Comparison of ENCODE assay signal across 12 cellular contexts in the genomic region with DNA sequence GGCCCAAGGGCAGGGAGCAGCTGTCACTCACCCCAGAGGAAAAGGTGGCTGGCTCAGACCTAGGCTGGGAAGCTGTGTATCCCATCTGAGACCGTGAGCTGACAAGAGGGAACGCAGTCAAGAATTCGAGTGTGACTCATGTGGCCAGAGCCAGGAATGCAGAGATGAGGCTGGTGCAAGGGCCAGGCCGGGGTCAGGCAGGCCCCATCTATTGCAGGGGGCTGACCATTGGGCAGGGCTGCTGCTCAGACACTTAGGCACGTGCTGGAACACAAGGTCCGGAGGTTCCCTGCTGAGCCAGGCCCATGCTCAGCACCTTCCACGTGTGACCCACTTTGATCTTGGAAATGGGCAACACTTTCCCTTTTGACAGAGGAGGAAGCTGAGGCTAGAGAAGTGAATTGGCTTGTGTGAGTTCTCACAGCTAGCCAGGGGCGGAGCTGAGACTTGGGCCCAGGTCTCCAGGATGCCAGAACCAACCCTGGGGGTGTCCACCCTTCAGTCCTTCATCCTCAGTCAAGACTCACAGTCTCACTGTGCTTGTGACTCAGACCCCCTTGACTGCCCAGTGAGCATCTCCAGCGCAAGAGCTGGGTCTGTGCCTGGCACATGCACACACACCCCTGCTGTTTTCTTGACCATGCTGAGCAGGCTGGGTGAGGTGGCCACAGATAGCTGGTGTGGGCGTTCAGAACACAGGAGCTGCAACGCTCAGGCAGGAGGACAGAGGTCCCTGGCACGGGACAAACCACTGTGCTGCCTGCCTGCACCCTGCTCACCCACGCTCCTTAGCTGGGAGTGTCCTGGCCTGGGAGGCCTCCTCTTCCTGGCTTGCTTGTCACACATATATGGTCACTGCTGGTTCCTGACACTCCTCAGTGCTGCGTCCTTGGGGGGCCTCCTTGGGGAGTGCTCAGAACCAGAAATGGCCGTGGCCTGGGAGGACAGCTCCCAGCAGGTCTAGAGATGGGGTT. TPM values are rescaled to one million over a fixed set of nuclear protein-coding genes. Genes with fewer than 3 reads are reported as not detected.
DNase-seq lines count a peak whose midpoint lies in the region; ATAC-seq, FAIRE-seq and TF ChIP-seq lines count a peak whose summit lies in the region.
"Had no signal": no experiment of that assay in that cellular context is flagged by ENCODE, and none has a peak within 500 bp of the region (broad histone marks: within the 10 kb centered on the region; RNA-seq: fewer than 3 reads in every experiment).

No MANE protein-coding gene starts in this region.

- peaks cover 8 to 100% of the 10 kb centered on the region in 2 donors for H3K36me3 ChIP-seq in left lung

- H3K4me3 Mint-ChIP-seq in activated naive CD8-positive, alpha-beta T cell treated with anti-CD3 and anti-CD28 coated beads, Interleukin-2, amount 10 ng/mL, durations not matched to agents 7 days and 5 days: no peak overlapping the region
- no peak overlapping the region for H3K4me3 Mint-ChIP-seq in activated naive CD8-positive, alpha-beta T cell treated with anti-CD3 and anti-CD28 coated beads for 36 hours

- no peak for ATAC-seq in activated naive CD8-positive, alpha-beta T cell treated with anti-CD3 and anti-CD28 coated beads, Interleukin-2, amount 10 ng/mL, durations not matched to agents 7 days and 5 days (ENCODE audit: low read depth)
- peak; percentile 7 for ATAC-seq in left lung
- ATAC-seq in HG03025 (IDR thresholded peaks at IDR 0.05; ENCODE audit: low FRiP score, unreplicated experiment): no peak
- ATAC-seq in GM18502 (IDR thresholded peaks at IDR 0.05; ENCODE audit: poor library complexity, unreplicated experiment): no peak
- no peak for ATAC-seq in HG03378 (IDR thresholded peaks at IDR 0.05; ENCODE audit: unreplicated experiment)

- peak overlapping the region in 1 of 2 donors; percentile 60 for H3K27ac ChIP-seq in left lung
- H3K27ac ChIP-seq: pancreas had no signal

- DNase-seq in activated naive CD8-positive, alpha-beta T cell treated with anti-CD3 and anti-CD28 coated beads, Interleukin-2, amount 10 ng/mL, durations not matched to agents 7 days and 5 days: no peak
- no peak for DNase-seq in activated naive CD8-positive, alpha-beta T cell treated with anti-CD3 and anti-CD28 coated beads for 36 hours
- DNase-seq in choroid plexus epithelial cell (ENCODE audit: low read depth) (peak; percentile 93), left lung (peak in 1 of 2 donors; percentile 68), urothelium cell line (ENCODE audit: low spot score) (peak; percentile 68)
- DNase-seq: Karpas-422 had no signal

- intact Hi-C loops in left lung (cut with DNase I): no loop called here

- no peaks in the 10 kb centered on the region for H3K9me3 ChIP-seq in left lung
- H3K9me3 ChIP-seq: BE2C, pancreas, Peyer's patch had no signal

- H3K4me1 ChIP-seq in left lung: peaks cover 0 to 50% of the 10 kb centered on the region in 2 donors
- H3K4me1 ChIP-seq: BE2C, pancreas had no signal

- peaks cover 24% of the 10 kb centered on the region for H3K36me3 Mint-ChIP-seq in activated naive CD8-positive, alpha-beta T cell treated with anti-CD3 and anti-CD28 coated beads, Interleukin-2, amount 10 ng/mL, durations not matched to agents 7 days and 5 days
- H3K36me3 Mint-ChIP-seq in activated naive CD8-positive, alpha-beta T cell treated with anti-CD3 and anti-CD28 coated beads for 36 hours: peaks cover 33% of the 10 kb centered on the region

- H3K9me3 Mint-ChIP-seq in activated naive CD8-positive, alpha-beta T cell treated with anti-CD3 and anti-CD28 coated beads, Interleukin-2, amount 10 ng/mL, durations not matched to agents 7 days and 5 days: no peaks in the 10 kb centered on the region
- no peaks in the 10 kb centered on the region for H3K9me3 Mint-ChIP-seq in activated naive CD8-positive, alpha-beta T cell treated with anti-CD3 and anti-CD28 coated beads for 36 hours

- H3K4me3 ChIP-seq in choroid plexus epithelial cell (ENCODE audit: low read depth, low read length) (no peak overlapping the region), left lung (no peak overlapping the region)
- H3K4me3 ChIP-seq: pancreas, Peyer's patch had no signal

- H3K4me1 Mint-ChIP-seq in activated naive CD8-positive, alpha-beta T cell treated with anti-CD3 and anti-CD28 coated beads, Interleukin-2, amount 10 ng/mL, durations not matched to agents 7 days and 5 days: peaks cover 9% of the 10 kb centered on the region
- peaks cover 9% of the 10 kb centered on the region for H3K4me1 Mint-ChIP-seq in activated naive CD8-positive, alpha-beta T cell treated with anti-CD3 and anti-CD28 coated beads for 36 hours

- H3K27me3 Mint-ChIP-seq in activated naive CD8-positive, alpha-beta T cell treated with anti-CD3 and anti-CD28 coated beads, Interleukin-2, amount 10 ng/mL, durations not matched to agents 7 days and 5 days: no peaks in the 10 kb centered on the region
- no peaks in the 10 kb centered on the region for H3K27me3 Mint-ChIP-seq in activated naive CD8-positive, alpha-beta T cell treated with anti-CD3 and anti-CD28 coated beads for 36 hours

- FAIRE-seq in urothelium cell line (lab: Jason Lieb, UNC): peak; percentile 89
- FAIRE-seq: pancreas had no signal

- TF ChIP-seq CTCF in choroid plexus epithelial cell (conservative IDR thresholded peaks at IDR 0.05; ENCODE audit: low read depth, low read length) (no peak), left lung (IDR thresholded peaks at IDR 0.05) (no peak)

- POLR2A ChIA-PET in activated naive CD8-positive, alpha-beta T cell treated with anti-CD3 and anti-CD28 coated beads, Interleukin-2, amount 10 ng/mL, durations not matched to agents 7 days and 5 days (lab: Charles Lee): interaction anchor here (1.2 kb wide), 1 partner anchor 11 kb away, joined by 3 read pairs; no protein-coding TSS in a partner anchor

- no peaks in the 10 kb centered on the region for H3K27me3 ChIP-seq in left lung
- H3K27me3 ChIP-seq: BE2C, pancreas, Peyer's patch had no signal

- peak overlapping the region; percentile 9 for H3K27ac Mint-ChIP-seq in activated naive CD8-positive, alpha-beta T cell treated with anti-CD3 and anti-CD28 coated beads, Interleukin-2, amount 10 ng/mL, durations not matched to agents 7 days and 5 days
- no peak overlapping the region for H3K27ac Mint-ChIP-seq in activated naive CD8-positive, alpha-beta T cell treated with anti-CD3 and anti-CD28 coated beads for 36 hours

RNA-seq across cellular contexts. Expression of a gene that starts 47.6 kb away (rescaled TPM):
- 10 to 100 TPM; 56.9 to 57.0 TPM for total RNA-seq in activated naive CD8-positive, alpha-beta T cell treated with anti-CD3 and anti-CD28 coated beads, Interleukin-2, amount 10 ng/mL, durations not matched to agents 7 days and 5 days
- 100 to 1,000 TPM; 163 to 176 TPM for total RNA-seq in activated naive CD8-positive, alpha-beta T cell treated with anti-CD3 and anti-CD28 coated beads for 36 hours
- 10 to 100 TPM; 32.9 to 75.6 TPM for total RNA-seq in left lung

Comparison
In these comparisons a context has a peak if more than half of its experiments do, and no peak if none do; other contexts are left out.
1. DNase-seq: peak in choroid plexus epithelial cell (single experiment) and urothelium cell line (single experiment); none in activated naive CD8-positive, alpha-beta T cell treated with anti-CD3 and anti-CD28 coated beads, Interleukin-2, amount 10 ng/mL, durations not matched to agents 7 days and 5 days (single experiment) and activated naive CD8-positive, alpha-beta T cell treated with anti-CD3 and anti-CD28 coated beads for 36 hours (single experiment).